Comparison of ENCODE assay signal across 8 cellular contexts in genomic region chr5:140351609-140352334, GRCh38. TPM values are rescaled to one million over a fixed set of nuclear protein-coding genes. Genes with fewer than 3 reads are reported as not detected.
DNase-seq lines count a peak whose midpoint lies in the region; ATAC-seq and TF ChIP-seq lines count a peak whose summit lies in the region.

No MANE protein-coding gene starts in this region.

- no peak overlapping the region for H3K27ac Mint-ChIP-seq in CD4-positive, CD25-positive, alpha-beta regulatory T cell
- H3K27ac Mint-ChIP-seq in activated naive CD8-positive, alpha-beta T cell = no peak overlapping the region

- peaks cover 15% of the 10 kb centered on the region for H3K27me3 Mint-ChIP-seq in CD4-positive, CD25-positive, alpha-beta regulatory T cell
- H3K27me3 Mint-ChIP-seq in activated naive CD8-positive, alpha-beta T cell = peaks cover 11% of the 10 kb centered on the region

- H3K9me3 ChIP-seq in CD4-positive, CD25-positive, alpha-beta regulatory T cell (ENCODE audit: control insufficient read depth in 2 of 2, low read length in 2 of 2) = no peaks in the 10 kb centered on the region
- H3K9me3 ChIP-seq in heart left ventricle = no peaks in the 10 kb centered on the region

- DNase-seq in CD4-positive, CD25-positive, alpha-beta regulatory T cell = peak; percentile 51 to 86 (median 75)
- peak; percentile 88 for DNase-seq in OCI-M1 (lab: John Stamatoyannopoulos, UW)
- DNase-seq in heart left ventricle = peak in 2 of 5 donors; percentile 61 to 62
- DNase-seq in sciatic nerve (ENCODE audit: low spot score) = no peak
- DNase-seq in UCSD-AML1 (lab: John Stamatoyannopoulos, UW; ENCODE audit: unreplicated experiment) = no peak

- H3K27me3 ChIP-seq in CD4-positive, CD25-positive, alpha-beta regulatory T cell (ENCODE audit: control insufficient read depth, insufficient read depth, low read length) = peaks cover 3% of the 10 kb centered on the region
- no peaks in the 10 kb centered on the region for H3K27me3 ChIP-seq in heart left ventricle

- ATAC-seq in CD4-positive, CD25-positive, alpha-beta regulatory T cell (ENCODE audit: low read depth in 2 of 2) = peak; percentile 77 to 81
- peak; percentile 72 for ATAC-seq in GM18511 (IDR thresholded peaks at IDR 0.05; ENCODE audit: unreplicated experiment)
- peak; percentile 50 for ATAC-seq in HG03571 (IDR thresholded peaks at IDR 0.05; ENCODE audit: unreplicated experiment)
- peak; percentile 32 to 55 (median 36) for ATAC-seq in heart left ventricle
- peak; percentile 78 for ATAC-seq in sciatic nerve

- peaks cover 4 to 14% (median 10%) of the 10 kb centered on the region in 4 donors for H3K4me1 Mint-ChIP-seq in CD4-positive, CD25-positive, alpha-beta regulatory T cell
- peaks cover 11% of the 10 kb centered on the region for H3K4me1 Mint-ChIP-seq in activated naive CD8-positive, alpha-beta T cell (ENCODE audit: low read depth)

- H3K4me3 ChIP-seq in CD4-positive, CD25-positive, alpha-beta regulatory T cell (ENCODE audit: low read depth, low read length) = peak overlapping the region; percentile 48
- H3K4me3 ChIP-seq in heart left ventricle = no peak overlapping the region

- peak overlapping the region in 1 of 4 donors; percentile 14 for H3K4me3 Mint-ChIP-seq in CD4-positive, CD25-positive, alpha-beta regulatory T cell
- H3K4me3 Mint-ChIP-seq in activated naive CD8-positive, alpha-beta T cell = peak overlapping the region; percentile 13

- WGBS in heart left ventricle, 4 donors = 3 to 5% (median 4%) methylated on average over 5 of the region's 5 CpGs

- no peaks in the 10 kb centered on the region for H3K9me3 Mint-ChIP-seq in CD4-positive, CD25-positive, alpha-beta regulatory T cell
- H3K9me3 Mint-ChIP-seq in activated naive CD8-positive, alpha-beta T cell (ENCODE audit: low read depth) = no peaks in the 10 kb centered on the region

- intact Hi-C loops in heart left ventricle (cut with DNase I) (loop anchor here in 7 of 10 donors (1.0 to 10.0 kb wide), 7 partner anchors 107 to 277 kb away; no protein-coding TSS in a partner anchor), sciatic nerve (cut with DNase I) (no loop called here)

- no peak overlapping the region for H3K27ac ChIP-seq in CD4-positive, CD25-positive, alpha-beta regulatory T cell (ENCODE audit: insufficient read depth, low read length, poor library complexity, severe bottlenecking)
- H3K27ac ChIP-seq in heart left ventricle = no peak overlapping the region

- TF ChIP-seq CTCF in heart left ventricle (IDR thresholded peaks at IDR 0.05) = peak; percentile 75 to 97 (median 89)

- no peaks in the 10 kb centered on the region for H3K36me3 Mint-ChIP-seq in CD4-positive, CD25-positive, alpha-beta regulatory T cell
- H3K36me3 Mint-ChIP-seq in activated naive CD8-positive, alpha-beta T cell = no peaks in the 10 kb centered on the region

- TF ChIP-seq POLR2A in heart left ventricle (IDR thresholded peaks at IDR 0.05) = no peak

- H3K4me1 ChIP-seq in CD4-positive, CD25-positive, alpha-beta regulatory T cell (ENCODE audit: control insufficient read depth, insufficient read depth, low read length, poor library complexity, severe bottlenecking) = peaks cover 3% of the 10 kb centered on the region
- H3K4me1 ChIP-seq in heart left ventricle = peaks cover 0 to 23% (median 15%) of the 10 kb centered on the region in 12 donors

- H3K36me3 ChIP-seq in CD4-positive, CD25-positive, alpha-beta regulatory T cell (ENCODE audit: control insufficient read depth, insufficient read depth, low read length) = no peaks in the 10 kb centered on the region
- no peaks in the 10 kb centered on the region for H3K36me3 ChIP-seq in heart left ventricle

RNA-seq across cellular contexts. Expression of gene HBEGF, which starts 5.4 kb away (rescaled TPM):
- total RNA-seq in CD4-positive, CD25-positive, alpha-beta regulatory T cell = 0.47 TPM
- polyA plus RNA-seq in CD4-positive, CD25-positive, alpha-beta regulatory T cell = not detected
- total RNA-seq in heart left ventricle (10 to 100 TPM; 23.6 to 60.1 (median 34.9) TPM), sciatic nerve (21.1 TPM)
- polyA plus RNA-seq in heart left ventricle = 10 to 100 TPM; 18.2 to 50.7 TPM

RNA-seq across cellular contexts. Expression of gene SLC4A9, which starts 8.2 kb away (rescaled TPM):
- total RNA-seq in CD4-positive, CD25-positive, alpha-beta regulatory T cell = not detected
- not detected for polyA plus RNA-seq in CD4-positive, CD25-positive, alpha-beta regulatory T cell
- total RNA-seq in heart left ventricle (under 1 TPM in 4 of 9 donors, not detected in 5; 0.08 to 0.20 (median 0.15) TPM), sciatic nerve (0.18 TPM)
- under 1 TPM in 1 of 2 donors, not detected in 1; 0.08 TPM for polyA plus RNA-seq in heart left ventricle

RNA-seq across cellular contexts. Expression of gene PFDN1, which starts 48.9 kb away (rescaled TPM):
- total RNA-seq in CD4-positive, CD25-positive, alpha-beta regulatory T cell = 34.3 TPM
- 100 to 1,000 TPM; 107 to 152 (median 120) TPM for polyA plus RNA-seq in CD4-positive, CD25-positive, alpha-beta regulatory T cell
- total RNA-seq in heart left ventricle (100 to 1,000 TPM in 1 of 9 donors, 10 to 100 TPM in 8; 53.8 to 130 (median 72.3) TPM), sciatic nerve (42.7 TPM)
- 100 to 1,000 TPM in 1 of 2 donors, 10 to 100 TPM in 1; 93.8 to 140 TPM for polyA plus RNA-seq in heart left ventricle

RNA-seq across cellular contexts. Expression of gene ANKHD1, which starts 49.9 kb away (rescaled TPM):
- 227 TPM for total RNA-seq in CD4-positive, CD25-positive, alpha-beta regulatory T cell
- 10 to 100 TPM; 58.2 to 78.2 (median 64.6) TPM for polyA plus RNA-seq in CD4-positive, CD25-positive, alpha-beta regulatory T cell
- 10 to 100 TPM; 49.5 to 78.8 (median 63.6) TPM for total RNA-seq in heart left ventricle
- polyA plus RNA-seq in heart left ventricle = 10 to 100 TPM; 41.4 to 48.3 TPM
- total RNA-seq in sciatic nerve = 144 TPM

Comparison
In these comparisons a context has a peak if more than half of its experiments do, and no peak if none do; other contexts are left out.
1. DNase-seq: peak in CD4-positive, CD25-positive, alpha-beta regulatory T cell (3 of 3) and OCI-M1 (single experiment); none in sciatic nerve (single experiment) and UCSD-AML1 (single experiment).
2. RNA of gene HBEGF, which starts 5.4 kb away (total RNA-seq): 23.6 to 60.1 TPM in heart left ventricle and 21.1 TPM in sciatic nerve (single experiment); 0.47 TPM in CD4-positive, CD25-positive, alpha-beta regulatory T cell (single experiment); every median in the first group is over 10 times any median in the second.
3. Peak in every context shown above with its lines, with median percentiles within 50 percentile points of each other: ATAC-seq.